In the genomic region with DNA sequence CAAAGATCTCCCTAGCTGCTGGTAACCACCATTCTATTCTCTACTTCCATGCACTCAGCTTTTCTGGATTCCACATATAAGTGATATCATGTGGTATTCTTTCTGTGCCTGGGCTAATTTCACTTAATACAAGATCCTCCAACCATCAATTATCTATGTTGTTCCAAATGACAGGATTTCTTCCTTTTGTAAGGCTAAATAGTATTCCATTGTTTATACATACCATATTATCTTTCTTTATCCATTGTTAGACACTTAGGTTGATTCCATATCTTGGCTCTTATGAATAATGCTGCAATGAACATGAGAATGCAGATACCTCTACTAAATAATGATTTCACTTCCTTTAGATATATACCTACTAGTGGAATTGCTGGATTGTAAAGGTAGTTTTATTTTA, we compare ENCODE assay signal across 36 cellular contexts.
A peak's percentile ranks its signal among the peaks of the same experiment; 100 is the strongest.
DNase-seq lines count a peak whose midpoint lies in the region; ATAC-seq, FAIRE-seq and TF ChIP-seq lines count a peak whose summit lies in the region.
"Had no signal": no experiment of that assay in that cellular context is flagged by ENCODE, and none has a peak within 500 bp of the region (broad histone marks: within the 10 kb centered on the region; RNA-seq: fewer than 3 reads in every experiment).

No MANE protein-coding gene starts in this region.

- no peak for ATAC-seq in SK-N-SH treated with all-trans-retinoic acid at 6 μM for 48 hours
- no peak for ATAC-seq in K562
- ATAC-seq: A549; CD8-positive, alpha-beta T cell had no signal

- CTCF ChIA-PET in SK-N-SH (lab: Yijun Ruan, JAX) (no interaction called here), HEK293 (lab: Yijun Ruan, JAX) (no interaction called here), K562 (lab: Yijun Ruan, JAX; ENCODE audit: low intra/inter-chr PET ratio) (no interaction called here)

- H3K79me2 ChIP-seq in SK-N-SH (ENCODE audit: insufficient read depth): peaks cover 94% of the 10 kb centered on the region
- H3K79me2 ChIP-seq in K562 (ENCODE audit: control insufficient read depth, insufficient read depth, low read length): peaks cover 27% of the 10 kb centered on the region

- H3K9ac ChIP-seq in SK-N-SH: no peak overlapping the region
- H3K9ac ChIP-seq in K562 (ENCODE audit: insufficient read depth in 1 of 2, low read depth in 2 of 2, low read length in 2 of 2): no peak overlapping the region
- H3K9ac ChIP-seq in kidney (ENCODE audit: low read length in 2 of 2): no peak overlapping the region
- H3K9ac ChIP-seq: BLaER1; BLaER1 treated with 17β-estradiol and CSF1 and Interleukin-3, amounts not matched to agents 10 nM and 100 nM had no signal

- H3K9me3 ChIP-seq in SK-N-SH: no peaks in the 10 kb centered on the region
- H3K9me3 ChIP-seq in HEK293 (ENCODE audit: control insufficient read depth, insufficient read depth, low read depth, low read length): no peaks in the 10 kb centered on the region
- no peaks in the 10 kb centered on the region; the same call in 1 of the 2 replicates for H3K9me3 ChIP-seq in K562 (replicated peaks; ENCODE audit: control insufficient read depth, insufficient read depth, low read depth, low read length)
- H3K9me3 ChIP-seq in kidney (ENCODE audit: control insufficient read depth in 1 of 2, low read length in 2 of 2): no peaks in the 10 kb centered on the region
- H3K9me3 ChIP-seq: A549, BE2C, Caco-2 had no signal

- peaks cover 9% of the 10 kb centered on the region for H3F3A ChIP-seq in SK-N-SH (replicated peaks; ENCODE audit: insufficient read depth)

- TF ChIP-seq EP300 in SK-N-SH (IDR thresholded peaks at IDR 0.05; ENCODE audit: borderline replicate concordance in 1 of 2, low read depth in 1 of 2, low read length in 1 of 2): no peak
- TF ChIP-seq EP300 in K562 (IDR thresholded peaks at IDR 0.05; ENCODE audit: low read length): no peak

- H3K4me1 ChIP-seq in SK-N-SH (ENCODE audit: control insufficient read depth in 1 of 2, insufficient read depth in 2 of 2, low read depth in 1 of 2, low read length in 1 of 2) (no peaks in the 10 kb centered on the region), HEK293 (ENCODE audit: control insufficient read depth, insufficient read depth, low read length) (0 out of 2 replicates have a peak, but pooled peaks cover 3% of the 10 kb centered on the region), K562 (replicated peaks in 1 of 2; ENCODE audit: control insufficient read depth in 2 of 2, insufficient read depth in 2 of 2, low read length in 2 of 2) (peaks cover 10 to 16% of the 10 kb centered on the region in 2 experiments), kidney (ENCODE audit: control insufficient read depth in 1 of 2, insufficient read depth in 1 of 2, low read depth in 1 of 2, low read length in 2 of 2) (no peaks in the 10 kb centered on the region)
- H3K4me1 ChIP-seq: BE2C, BLaER1, Caco-2 had no signal

- H3K4me2 ChIP-seq in SK-N-SH (no peak overlapping the region), K562 (ENCODE audit: insufficient read depth, low read length) (no peak overlapping the region)
- H3K4me2 ChIP-seq: A549; BLaER1; BLaER1 treated with 17β-estradiol and CSF1 and Interleukin-3, amounts not matched to agents 10 nM and 100 nM had no signal

- H3K4me3 Mint-ChIP-seq in endothelial cell (ENCODE audit: unreplicated experiment): peak overlapping the region; percentile 73
- H3K4me3 Mint-ChIP-seq: B cell; CD14-positive monocyte; CD4-positive, alpha-beta memory T cell; CD4-positive, alpha-beta T cell; CD4-positive, CD25-positive, alpha-beta regulatory T cell; CD8-positive, alpha-beta memory T cell; CD8-positive, alpha-beta T cell had no signal

- H3K4me3 ChIP-seq in SK-N-SH (ENCODE audit: low read depth in 2 of 2, low read length in 1 of 2) (no peak overlapping the region), HEK293 (ENCODE audit: low read depth, low read length) (no peak overlapping the region), K562 (no peak overlapping the region), kidney (ENCODE audit: low read length in 2 of 2) (no peak overlapping the region)
- H3K4me3 ChIP-seq: A549; BLaER1; BLaER1 treated with 17β-estradiol and CSF1 and Interleukin-3, amounts not matched to agents 10 nM and 100 nM had no signal

- peaks cover 40% of the 10 kb centered on the region for H3K4me1 Mint-ChIP-seq in endothelial cell (ENCODE audit: unreplicated experiment)

- TF ChIP-seq CTCF in SK-N-SH (IDR thresholded peaks at IDR 0.05) (no peak), HEK293 (tag by site-specific recombination; IDR thresholded peaks at IDR 0.05) (no peak), K562 (IDR thresholded peaks at IDR 0.05 in 2 of 3, conservative IDR thresholded peaks at IDR 0.05 in 1 of 3; ENCODE audit: insufficient read depth in 2 of 3, low read depth in 1 of 3, low read length in 3 of 3) (no peak), endothelial cell (IDR thresholded peaks at IDR 0.05; ENCODE audit: unreplicated experiment) (no peak), kidney (IDR thresholded peaks at IDR 0.05; ENCODE audit: borderline replicate concordance, extremely low read depth, insufficient read depth) (no peak), GM13976 (IDR thresholded peaks at IDR 0.05; ENCODE audit: borderline replicate concordance, control extremely low read depth, extremely low read depth, insufficient read depth, missing control alignments) (no peak)

- peaks cover 26% of the 10 kb centered on the region for H3K36me3 Mint-ChIP-seq in endothelial cell (ENCODE audit: low read depth, unreplicated experiment)

- no peak overlapping the region for H3K27ac Mint-ChIP-seq in endothelial cell (ENCODE audit: unreplicated experiment)
- H3K27ac Mint-ChIP-seq: B cell; CD4-positive, alpha-beta memory T cell; CD4-positive, alpha-beta T cell; CD4-positive, CD25-positive, alpha-beta regulatory T cell; CD8-positive, alpha-beta memory T cell; CD8-positive, alpha-beta T cell had no signal

- POLR2A ChIA-PET in SK-N-SH (lab: Yijun Ruan, JAX) (no interaction called here), HEK293 (lab: Yijun Ruan, JAX) (no interaction called here), K562 (lab: Yijun Ruan, JAX) (interaction anchor here (0.6 kb wide), 1 partner anchor 301 kb away, joined by 3 read pairs; no protein-coding TSS in a partner anchor)

- in situ Hi-C loops in K562 (cut with MboI) (no loop called here), GM13976 (cut with MboI; ENCODE audit: low sequenced_read_pairs, unreplicated experiment) (no loop called here)

- no peak overlapping the region for H3K27ac ChIP-seq in SK-N-SH (ENCODE audit: low read depth in 2 of 2, low read length in 1 of 2)
- no peak overlapping the region for H3K27ac ChIP-seq in HEK293 (ENCODE audit: extremely low read depth, low read depth, low read length)
- no peak overlapping the region for H3K27ac ChIP-seq in K562 (ENCODE audit: extremely low read depth, low read depth, low read length)
- H3K27ac ChIP-seq in kidney (ENCODE audit: low read depth in 2 of 2, low read length in 2 of 2): no peak overlapping the region
- H3K27ac ChIP-seq: 22Rv1; A549; BLaER1; BLaER1 treated with 17β-estradiol and CSF1 and Interleukin-3, amounts not matched to agents 10 nM and 100 nM; C4-2B had no signal

- intact Hi-C loops in K562 (cut with micrococcal nuclease): loop anchor here (5.0 kb wide), 1 partner anchor 64 kb away; a partner anchor contains a TSS
- intact Hi-C loops in kidney (cut with DNase I): no loop called here

- H3K9me3 Mint-ChIP-seq in endothelial cell (ENCODE audit: unreplicated experiment): no peaks in the 10 kb centered on the region

- DNase-seq in SK-N-SH: no peak
- no peak for DNase-seq in K562 (ENCODE audit: extremely low read depth in 1 of 4, low spot score in 3 of 4)
- DNase-seq in endothelial cell (ENCODE audit: low spot score): no peak
- DNase-seq in kidney: no peak
- DNase-seq in foreskin melanocyte: no peak
- DNase-seq in GM13976 (ENCODE audit: low spot score): no peak
- DNase-seq: 8988T; ACHN; AML-193; BE2C; C1 segment of cervical spinal cord; Caco-2; Calu3; CD4-positive, alpha-beta memory T cell; CD4-positive, alpha-beta T cell; CD4-positive, CD25-positive, alpha-beta regulatory T cell; CD8-positive, alpha-beta memory T cell; CD8-positive, alpha-beta T cell; COR-L47; DMS 273 treated with DMSO at 0.1 percent for 48 hours; DMS153; DMS53; DMS79; DMS79 treated with DMSO at 0.1 percent for 48 hours; DND-41; EL had no signal

- no peaks in the 10 kb centered on the region for H3K9me1 ChIP-seq in K562 (ENCODE audit: control insufficient read depth, insufficient read depth, low read length)

- no peak overlapping the region for H2AFZ ChIP-seq in SK-N-SH (ENCODE audit: low read depth)
- H2AFZ ChIP-seq in K562 (ENCODE audit: low read depth, low read length): no peak overlapping the region

- BruUV-seq in K562 (replicated peaks; lab: Mats Ljungman, UMichigan): no TSS peak

- no peak for FAIRE-seq in K562 (lab: Jason Lieb, UNC)
- no peak for FAIRE-seq in kidney (lab: Jason Lieb, UNC)
- FAIRE-seq: A549, D721Med had no signal

- no peaks in the 10 kb centered on the region for H3K27me3 Mint-ChIP-seq in endothelial cell (ENCODE audit: unreplicated experiment)
- H3K27me3 Mint-ChIP-seq: B cell; CD4-positive, alpha-beta memory T cell; CD4-positive, alpha-beta T cell; CD4-positive, CD25-positive, alpha-beta regulatory T cell; CD8-positive, alpha-beta memory T cell had no signal

- H3K9me2 ChIP-seq in SK-N-SH: no peaks in the 10 kb centered on the region

- no peaks in the 10 kb centered on the region for H3K27me3 ChIP-seq in SK-N-SH (ENCODE audit: insufficient read depth)
- no peaks in the 10 kb centered on the region for H3K27me3 ChIP-seq in K562 (ENCODE audit: control insufficient read depth in 2 of 2, insufficient read depth in 2 of 2, low read length in 2 of 2)
- H3K27me3 ChIP-seq: BE2C; BLaER1; BLaER1 treated with 17β-estradiol and CSF1 and Interleukin-3, amounts not matched to agents 10 nM and 100 nM had no signal

- H3K36me3 ChIP-seq in SK-N-SH (replicated peaks in 1 of 2; ENCODE audit: control insufficient read depth in 1 of 2, insufficient read depth in 2 of 2, low read length in 1 of 2) (peaks cover 7 to 48% of the 10 kb centered on the region in 2 experiments), HEK293 (ENCODE audit: control insufficient read depth in 2 of 2, insufficient read depth in 1 of 2, low read length in 2 of 2) (peaks cover 5 to 9% of the 10 kb centered on the region in 2 experiments), K562 (ENCODE audit: control insufficient read depth, insufficient read depth, low read length) (peaks cover 10% of the 10 kb centered on the region), kidney (ENCODE audit: control insufficient read depth in 1 of 2, insufficient read depth in 2 of 2, low read length in 2 of 2) (peaks cover 0 to 7% of the 10 kb centered on the region in 2 donors)
- H3K36me3 ChIP-seq: BE2C had no signal

- no peak for TF ChIP-seq POLR2A in K562 (conservative IDR thresholded peaks at IDR 0.05)

- no peak for TF ChIP-seq RAD21 in SK-N-SH (IDR thresholded peaks at IDR 0.05; ENCODE audit: low read length)
- TF ChIP-seq RAD21 in K562 (CRISPR knock-in tag; conservative IDR thresholded peaks at IDR 0.05 in 1 of 2, IDR thresholded peaks at IDR 0.05 in 1 of 2): no peak

- H4K20me1 ChIP-seq in SK-N-SH (ENCODE audit: insufficient read depth) (peaks cover 13% of the 10 kb centered on the region; the same call in 1 of the 2 replicates), K562 (replicated peaks; ENCODE audit: control insufficient read depth, insufficient read depth, low read length) (no peaks in the 10 kb centered on the region)
- H4K20me1 ChIP-seq: BLaER1 had no signal

TF ChIP-seq in K562, 482 proteins besides CTCF, POLR2A, EP300 and RAD21 (continues in another document):
- no peak for TF ChIP-seq HSF4 (CRISPR knock-in tag; IDR thresholded peaks at IDR 0.05; ENCODE audit: borderline replicate concordance)
